Comparison of ENCODE assay signal across 23 cellular contexts in the genomic region with DNA sequence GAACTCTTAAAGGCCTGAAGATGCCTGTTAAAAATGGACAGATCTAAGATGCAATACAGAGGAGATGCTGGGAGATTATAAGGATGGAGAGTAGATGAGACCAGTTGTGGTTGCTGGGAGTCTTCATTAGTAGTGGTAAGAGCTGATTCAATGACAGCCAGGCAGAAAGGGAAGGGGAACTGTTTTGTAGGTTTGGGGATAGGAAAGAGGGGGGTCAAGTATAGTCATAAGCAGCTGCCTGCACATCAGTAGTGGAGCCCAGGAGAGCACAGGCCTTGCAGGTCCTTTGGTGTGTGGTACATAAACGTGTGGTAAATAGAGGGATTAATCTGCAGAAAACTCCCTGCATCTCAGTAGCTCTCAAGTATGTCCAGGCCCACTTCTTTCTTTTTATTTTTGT. TPM values are rescaled to one million over a fixed set of nuclear protein-coding genes. Genes with fewer than 3 reads are reported as not detected.
A peak's percentile ranks its signal among the peaks of the same experiment; 100 is the strongest.
DNase-seq lines count a peak whose midpoint lies in the region; ATAC-seq and TF ChIP-seq lines count a peak whose summit lies in the region.
"Had no signal": no experiment of that assay in that cellular context is flagged by ENCODE, and none has a peak within 500 bp of the region (broad histone marks: within the 10 kb centered on the region; RNA-seq: fewer than 3 reads in every experiment).

No MANE protein-coding gene starts in this region.

- no peak overlapping the region for H2BK15ac ChIP-seq in H9 (ENCODE audit: low read depth, low read length)

- no peak overlapping the region for H3K9ac ChIP-seq in H9 (ENCODE audit: extremely low read depth, insufficient read length, low read length)

- H3K14ac ChIP-seq in H9 (ENCODE audit: insufficient read depth, low read length), result no peak overlapping the region

- no peak for TF ChIP-seq POLR2A in spleen (IDR thresholded peaks at IDR 0.05)

- peak overlapping the region in 2 of 3 experiments; percentile 1 to 13; a peak in 2 of 7 replicates for H3K27ac Mint-ChIP-seq in H9
- H3K27ac Mint-ChIP-seq in activated T-helper 17 cell treated with anti-CD3 and anti-CD28 coated beads, Interleukin-2, amount 50 U/mL, for 72 hours, result peak overlapping the region; percentile 7
- H3K27ac Mint-ChIP-seq: activated CD4-positive, alpha-beta T cell treated with anti-CD3 and anti-CD28 coated beads, Interleukin-2, amount 10 ng/mL, durations not matched to agents 7 days and 5 days; activated CD8-positive, alpha-beta memory T cell treated with anti-CD3 and anti-CD28 coated beads, Interleukin-2, amount 10 ng/mL, durations not matched to agents 7 days and 5 days had no signal

- POLR2A ChIA-PET in A673 (lab: Charles Lee; ENCODE audit: low non-redundant PET), result no interaction called here

- H3K9me3 ChIP-seq in H9 (ENCODE audit: control insufficient read depth, low read depth, low read length), result no peaks in the 10 kb centered on the region
- H3K9me3 ChIP-seq in spleen, result no peaks in the 10 kb centered on the region
- H3K9me3 ChIP-seq in A673 (ENCODE audit: low read depth, low read length, poor library complexity, severe bottlenecking), result no peaks in the 10 kb centered on the region
- H3K9me3 ChIP-seq: BE2C, esophagus squamous epithelium, gastrocnemius medialis, prostate gland, thyroid gland had no signal

- no peak overlapping the region for H2BK12ac ChIP-seq in H9 (ENCODE audit: insufficient read length, low read depth, low read length)

- no TSS peak for BruUV-seq in A673 (replicated peaks; lab: Mats Ljungman, UMichigan)

- H3K9me3 Mint-ChIP-seq in H9, result no peaks in the 10 kb centered on the region
- no peaks in the 10 kb centered on the region for H3K9me3 Mint-ChIP-seq in activated T-helper 17 cell treated with anti-CD3 and anti-CD28 coated beads, Interleukin-2, amount 50 U/mL, for 72 hours
- H3K9me3 Mint-ChIP-seq: activated CD4-positive, alpha-beta T cell treated with anti-CD3 and anti-CD28 coated beads, Interleukin-2, amount 10 ng/mL, durations not matched to agents 7 days and 5 days had no signal

- no peak overlapping the region for H2BK120ac ChIP-seq in H9 (ENCODE audit: low read depth, low read length, poor library complexity, severe bottlenecking)

- H3K23me2 ChIP-seq in H9 (ENCODE audit: insufficient read length, low read depth, low read length, poor library complexity, severe bottlenecking), result no peaks in the 10 kb centered on the region

- H3K79me2 ChIP-seq in H9 (ENCODE audit: insufficient read depth, low read length), result no peaks in the 10 kb centered on the region; the same call in 1 of the 2 replicates

- peaks cover 12 to 16% of the 10 kb centered on the region in 2 experiments for H3K4me1 Mint-ChIP-seq in H9
- peaks cover 58% of the 10 kb centered on the region for H3K4me1 Mint-ChIP-seq in activated T-helper 17 cell treated with anti-CD3 and anti-CD28 coated beads, Interleukin-2, amount 50 U/mL, for 72 hours

- no peak overlapping the region for H3K18ac ChIP-seq in H9 (ENCODE audit: insufficient read length, low read depth, low read length)

- H3K4ac ChIP-seq in H9 (ENCODE audit: low read depth, low read length), result no peak overlapping the region

- peaks cover 8% of the 10 kb centered on the region for H3K79me1 ChIP-seq in H9 (ENCODE audit: insufficient read depth, low read depth, low read length, poor library complexity, severe bottlenecking)

- H3K27me3 ChIP-seq in H9 (ENCODE audit: insufficient read depth, low read length) (no peaks in the 10 kb centered on the region), spleen (replicated peaks in 1 of 7) (no peaks in the 10 kb centered on the region), A673 (replicated peaks; ENCODE audit: insufficient read depth, low read depth, low read length, poor library complexity) (no peaks in the 10 kb centered on the region)
- H3K27me3 ChIP-seq: BE2C, esophagus squamous epithelium, gastrocnemius medialis, thyroid gland had no signal

- H3K56ac ChIP-seq in H9 (ENCODE audit: insufficient read length, low read depth, low read length), result no peak overlapping the region

- H2BK20ac ChIP-seq in H9 (ENCODE audit: low read depth, low read length, poor library complexity, severe bottlenecking), result no peak overlapping the region

- no peaks in the 10 kb centered on the region; a peak in 2 of 7 replicates for H3K36me3 Mint-ChIP-seq in H9 (ENCODE audit: insufficient read depth in 1 of 3, low read depth in 3 of 3)
- peaks cover 39% of the 10 kb centered on the region for H3K36me3 Mint-ChIP-seq in activated T-helper 17 cell treated with anti-CD3 and anti-CD28 coated beads, Interleukin-2, amount 50 U/mL, for 72 hours (ENCODE audit: low read depth)

- H3K4me2 ChIP-seq in H9 (ENCODE audit: insufficient read depth, insufficient read length, low read length), result no peak overlapping the region

- H3K36me3 ChIP-seq in spleen, result no peaks in the 10 kb centered on the region
- no peaks in the 10 kb centered on the region for H3K36me3 ChIP-seq in A673 (ENCODE audit: insufficient read depth, low read length, poor library complexity, severe bottlenecking)
- H3K36me3 ChIP-seq: BE2C, esophagus squamous epithelium, gastrocnemius medialis, prostate gland, thyroid gland had no signal

- H2AK5ac ChIP-seq in H9 (ENCODE audit: insufficient read length, low read length), result no peak overlapping the region

- intact Hi-C loops in spleen (cut with DNase I; ENCODE audit: low total_unique reads) (no loop called here), A673 (cut with micrococcal nuclease; ENCODE audit: unreplicated experiment) (no loop called here)

- H4K5ac ChIP-seq in H9 (ENCODE audit: insufficient read length, low read depth, low read length), result no peak overlapping the region

- H3T11ph ChIP-seq in H9 (ENCODE audit: low read length), result no peak overlapping the region

- no peak overlapping the region for H4K91ac ChIP-seq in H9 (ENCODE audit: insufficient read length, low read depth, low read length)

- H3K27ac ChIP-seq in H9 (ENCODE audit: insufficient read length, low read depth, low read length), result no peak overlapping the region
- H3K27ac ChIP-seq in spleen, result peak overlapping the region in 7 of 8 donors; percentile 17 to 88 (median 45)
- no peak overlapping the region for H3K27ac ChIP-seq in A673 (ENCODE audit: low read depth, low read length, poor library complexity, severe bottlenecking)
- H3K27ac ChIP-seq: esophagus squamous epithelium, HL-60, prostate gland, thyroid gland had no signal

- no peak overlapping the region for H2BK5ac ChIP-seq in H9 (ENCODE audit: insufficient read length, low read length)

- TF ChIP-seq CTCF in H9 (conservative IDR thresholded peaks at IDR 0.05) (no peak), spleen (IDR thresholded peaks at IDR 0.05 in 8 of 11, conservative IDR thresholded peaks at IDR 0.05 in 3 of 11) (no peak), A673 (conservative IDR thresholded peaks at IDR 0.05; ENCODE audit: low read depth, low read length) (no peak)

- H4K8ac ChIP-seq in H9 (replicated peaks; ENCODE audit: insufficient read length, low read depth, low read length), result no peak overlapping the region

- no peaks in the 10 kb centered on the region for H4K20me1 ChIP-seq in H9 (ENCODE audit: control insufficient read depth, insufficient read depth, insufficient read length)

- no peak for ATAC-seq in activated T-helper 17 cell treated with anti-CD3 and anti-CD28 coated beads, Interleukin-2, amount 50 U/mL, for 72 hours (replicated peaks)
- ATAC-seq in GM21576 (IDR thresholded peaks at IDR 0.05; ENCODE audit: unreplicated experiment), result no peak
- ATAC-seq: activated CD8-positive, alpha-beta memory T cell treated with anti-CD3 and anti-CD28 coated beads, Interleukin-2, amount 10 ng/mL, durations not matched to agents 7 days and 5 days; gastrocnemius medialis; Right ventricle myocardium inferior had no signal

- H2AFZ ChIP-seq in H9 (ENCODE audit: low read length), result no peak overlapping the region

- WGBS in H9 (ENCODE audit: extremely low coverage, insufficient read length, low lambda C conversion rate), result no CpG with 5 or more reads among the region's 1 CpG
- WGBS in spleen, 5 donors, result 32 to 78% (median 48%) methylated on average over 1 of the region's 1 CpG

- H3K4me1 ChIP-seq in H9 (ENCODE audit: insufficient read depth, low read length), result no peaks in the 10 kb centered on the region
- peaks cover 17 to 99% (median 63%) of the 10 kb centered on the region in 6 donors for H3K4me1 ChIP-seq in spleen
- peaks cover 4% of the 10 kb centered on the region for H3K4me1 ChIP-seq in A673 (ENCODE audit: insufficient read depth, low read length, poor library complexity, severe bottlenecking)
- H3K4me1 ChIP-seq: BE2C, prostate gland had no signal

- no peaks in the 10 kb centered on the region for H3K27me3 Mint-ChIP-seq in H9 (ENCODE audit: low read depth)
- no peaks in the 10 kb centered on the region for H3K27me3 Mint-ChIP-seq in activated T-helper 17 cell treated with anti-CD3 and anti-CD28 coated beads, Interleukin-2, amount 50 U/mL, for 72 hours
- H3K27me3 Mint-ChIP-seq: activated CD4-positive, alpha-beta T cell treated with anti-CD3 and anti-CD28 coated beads, Interleukin-2, amount 10 ng/mL, durations not matched to agents 7 days and 5 days; activated CD8-positive, alpha-beta memory T cell treated with anti-CD3 and anti-CD28 coated beads, Interleukin-2, amount 10 ng/mL, durations not matched to agents 7 days and 5 days had no signal

- H3K4me3 ChIP-seq in spleen (no peak overlapping the region), A673 (ENCODE audit: low read depth, low read length, poor library complexity, severe bottlenecking) (no peak overlapping the region)
- H3K4me3 ChIP-seq: esophagus squamous epithelium, gastrocnemius medialis, prostate gland, thyroid gland had no signal

- CTCF ChIA-PET in A673 (lab: Charles Lee), result no interaction called here

- H3K23ac ChIP-seq in H9 (ENCODE audit: insufficient read length, low read depth, low read length), result no peak overlapping the region

- no peak overlapping the region for H3K4me3 Mint-ChIP-seq in H9
- no peak overlapping the region for H3K4me3 Mint-ChIP-seq in activated T-helper 17 cell treated with anti-CD3 and anti-CD28 coated beads, Interleukin-2, amount 50 U/mL, for 72 hours
- H3K4me3 Mint-ChIP-seq: activated CD4-positive, alpha-beta T cell treated with anti-CD3 and anti-CD28 coated beads, Interleukin-2, amount 10 ng/mL, durations not matched to agents 7 days and 5 days; activated CD8-positive, alpha-beta memory T cell treated with anti-CD3 and anti-CD28 coated beads, Interleukin-2, amount 10 ng/mL, durations not matched to agents 7 days and 5 days had no signal

- DNase-seq in SIG-M5 treated with dmso at 0.1 percent for 504 hours (lab: John Stamatoyannopoulos, UW; ENCODE audit: unreplicated experiment) (peak; percentile 16), SIG-M5 (lab: John Stamatoyannopoulos, UW) (no peak), H9 (no peak), spleen (no peak), A673 (ENCODE audit: low spot score) (no peak), NCI-H2196 (lab: John Stamatoyannopoulos, UW; ENCODE audit: unreplicated experiment) (no peak)
- DNase-seq: activated CD4-positive, alpha-beta T cell treated with anti-CD3 and anti-CD28 coated beads, Interleukin-2, amount 10 ng/mL, durations not matched to agents 7 days and 5 days; activated CD8-positive, alpha-beta memory T cell treated with anti-CD3 and anti-CD28 coated beads, Interleukin-2, amount 10 ng/mL, durations not matched to agents 7 days and 5 days; BE2C; Calu3; esophagus squamous epithelium; gastrocnemius medialis; hypothalamus; NCI-H2171 treated with DMSO at 0.1 percent for 48 hours; NCI-H69; stimulated activated CD4-positive, alpha-beta T cell treated with anti-CD3 and anti-CD28 coated beads, Interleukin-1b, Interleukin-23, amount 100 ng/mL, for 48 hours; T-helper 1 cell; thyroid gland had no signal

RNA-seq across cellular contexts. Expression of a gene that starts 20.4 kb away (rescaled TPM):
- total RNA-seq in H9 (2021), result 60.3 and 63.2 TPM in 2 replicates
- 10 to 100 TPM; 53.8 to 70.5 TPM for total RNA-seq in activated T-helper 17 cell treated with anti-CD3 and anti-CD28 coated beads, Interleukin-2, amount 50 U/mL, for 72 hours
- total RNA-seq in spleen, result 10 to 100 TPM; 33.1 to 61.8 (median 45.5) TPM
- 10 to 100 TPM in 1 of 3 donors, 1 to 10 TPM in 2; 6.9 to 10.7 (median 9.1) TPM for polyA plus RNA-seq in spleen
- total RNA-seq in A673 (2021), result 67.4 and 68.1 TPM in 2 replicates

RNA-seq across cellular contexts. Expression of a gene that starts 27.4 kb away (rescaled TPM):
- 274 and 284 TPM in 2 replicates for total RNA-seq in H9 (2021)
- total RNA-seq in activated T-helper 17 cell treated with anti-CD3 and anti-CD28 coated beads, Interleukin-2, amount 50 U/mL, for 72 hours, result 100 to 1,000 TPM; 346 to 572 TPM
- 10 to 100 TPM; 39.6 to 81.5 (median 45.9) TPM for total RNA-seq in spleen
- polyA plus RNA-seq in spleen, result 100 to 1,000 TPM in 1 of 3 donors, 10 to 100 TPM in 2; 45.6 to 106 (median 90.0) TPM
- total RNA-seq in A673 (2021), result 397 TPM in 2 replicates

RNA-seq across cellular contexts. Expression of a gene that starts 34.3 kb away (rescaled TPM):
- total RNA-seq in H9 (2021) (62.3 and 64.3 TPM in 2 replicates), spleen (10 to 100 TPM; 62.5 to 83.7 (median 75.1) TPM), A673 (2021) (94.6 and 105 TPM in 2 replicates)
- total RNA-seq in activated T-helper 17 cell treated with anti-CD3 and anti-CD28 coated beads, Interleukin-2, amount 50 U/mL, for 72 hours, result 10 to 100 TPM; 50.6 to 64.2 TPM
- polyA plus RNA-seq in spleen, result 100 to 1,000 TPM; 112 to 131 (median 123) TPM

Comparison
In these comparisons a context has a peak if more than half of its experiments do, and no peak if none do; other contexts are left out.
1. H3K27ac ChIP-seq: peak in spleen (7 of 8); none in H9 (single experiment) and A673 (single experiment).